In genomic region chr1:197862671-197863070, GRCh38 we compare ENCODE assay signal across 17 cellular contexts. TPM values are rescaled to one million over a fixed set of nuclear protein-coding genes. Genes with fewer than 3 reads are reported as not detected.
DNase-seq lines count a peak whose midpoint lies in the region; ATAC-seq and TF ChIP-seq lines count a peak whose summit lies in the region.
"Had no signal": no experiment of that assay in that cellular context is flagged by ENCODE, and none has a peak within 500 bp of the region (broad histone marks: within the 10 kb centered on the region; RNA-seq: fewer than 3 reads in every experiment).

No MANE protein-coding gene starts in this region.

- CTCF ChIA-PET in SK-N-SH (lab: Yijun Ruan, JAX), result interaction anchor here (0.9 kb wide), 1 partner anchor 244 kb away, joined by 3 read pairs; no protein-coding TSS in a partner anchor

- H2AFZ ChIP-seq in SK-N-SH (ENCODE audit: low read depth) (no peak overlapping the region), OCI-LY3 (ENCODE audit: low read depth, low read length) (no peak overlapping the region)
- H2AFZ ChIP-seq: GM23338 had no signal

- H3K4me3 ChIP-seq in SK-N-SH (ENCODE audit: low read depth in 2 of 2, low read length in 1 of 2), result no peak overlapping the region
- no peak overlapping the region; the same call in 1 of the 2 replicates for H3K4me3 ChIP-seq in OCI-LY3 (ENCODE audit: low read length)
- H3K4me3 ChIP-seq: BLaER1 treated with 17β-estradiol and CSF1 and Interleukin-3, amounts not matched to agents 10 nM and 100 nM; GM12878; GM23338; SK-N-MC had no signal

- ATAC-seq in SK-N-SH treated with all-trans-retinoic acid at 6 μM for 48 hours (peak; percentile 25; the same call in 1 of the 3 replicates), HG03442 (IDR thresholded peaks at IDR 0.05; ENCODE audit: unreplicated experiment) (no peak)
- ATAC-seq: GM12878, GM23338 had no signal

- no peak overlapping the region for H3K9ac ChIP-seq in SK-N-SH
- H3K9ac ChIP-seq in OCI-LY3 (ENCODE audit: low read length), result no peak overlapping the region
- H3K9ac ChIP-seq: BLaER1 treated with 17β-estradiol and CSF1 and Interleukin-3, amounts not matched to agents 10 nM and 100 nM had no signal

- H3K27me3 ChIP-seq in SK-N-SH (ENCODE audit: insufficient read depth) (no peaks in the 10 kb centered on the region), OCI-LY3 (ENCODE audit: low read depth, low read length) (no peaks in the 10 kb centered on the region)
- H3K27me3 ChIP-seq: BLaER1 treated with 17β-estradiol and CSF1 and Interleukin-3, amounts not matched to agents 10 nM and 100 nM had no signal

- H3K9me2 ChIP-seq in SK-N-SH, result no peaks in the 10 kb centered on the region

- DNase-seq in SK-N-SH (no peak), iris pigment epithelial cell (ENCODE audit: low read depth) (peak; percentile 11), NCI-H446 treated with DMSO at 0.1 percent for 48 hours (lab: John Stamatoyannopoulos, UW) (no peak), SK-N-DZ (ENCODE audit: low spot score) (no peak)
- no peak for DNase-seq in activated naive CD4-positive, alpha-beta T cell (lab: John Stamatoyannopoulos, UW)
- DNase-seq: 8988T, NCI-H1092, NCI-H1694, NCI-H510A, OCI-M1 had no signal

- H3K79me2 ChIP-seq in SK-N-SH (ENCODE audit: insufficient read depth) (no peaks in the 10 kb centered on the region), OCI-LY3 (ENCODE audit: low read length) (no peaks in the 10 kb centered on the region)

- no peak for TF ChIP-seq CTCF in SK-N-SH (IDR thresholded peaks at IDR 0.05)
- no peak for TF ChIP-seq CTCF in OCI-LY3 (IDR thresholded peaks at IDR 0.05; ENCODE audit: low read depth, low read length)

- no peaks in the 10 kb centered on the region for H3K9me3 ChIP-seq in SK-N-SH
- H3K9me3 ChIP-seq in OCI-LY3 (ENCODE audit: insufficient read depth, low read length), result no peaks in the 10 kb centered on the region; the same call in 1 of the 2 replicates
- H3K9me3 ChIP-seq: BLaER1 treated with 17β-estradiol and CSF1 and Interleukin-3, amounts not matched to agents 10 nM and 100 nM had no signal

- no peak for TF ChIP-seq RAD21 in SK-N-SH (IDR thresholded peaks at IDR 0.05; ENCODE audit: low read length)

- H3K27ac ChIP-seq in SK-N-SH (ENCODE audit: low read depth in 2 of 2, low read length in 1 of 2) (no peak overlapping the region), OCI-LY3 (ENCODE audit: low read length) (no peak overlapping the region)
- H3K27ac ChIP-seq: BLaER1 treated with 17β-estradiol and CSF1 and Interleukin-3, amounts not matched to agents 10 nM and 100 nM; SK-N-MC had no signal

- no peak for TF ChIP-seq EP300 in SK-N-SH (IDR thresholded peaks at IDR 0.05; ENCODE audit: borderline replicate concordance in 1 of 2, low read depth in 1 of 2, low read length in 1 of 2)

- H3K4me1 ChIP-seq in SK-N-SH (ENCODE audit: control insufficient read depth in 1 of 2, insufficient read depth in 2 of 2, low read depth in 1 of 2, low read length in 1 of 2), result no peaks in the 10 kb centered on the region
- H3K4me1 ChIP-seq in OCI-LY3 (ENCODE audit: low read length), result peaks cover 23% of the 10 kb centered on the region
- H3K4me1 ChIP-seq: BLaER1 treated with 17β-estradiol and CSF1 and Interleukin-3, amounts not matched to agents 10 nM and 100 nM had no signal

- H3K4me2 ChIP-seq in SK-N-SH (no peak overlapping the region), OCI-LY3 (ENCODE audit: low read length) (peak overlapping the region; percentile 32)
- H3K4me2 ChIP-seq: BLaER1 treated with 17β-estradiol and CSF1 and Interleukin-3, amounts not matched to agents 10 nM and 100 nM; GM23338 had no signal

- H4K20me1 ChIP-seq in SK-N-SH (ENCODE audit: insufficient read depth) (no peaks in the 10 kb centered on the region), OCI-LY3 (ENCODE audit: insufficient read depth, low read length) (no peaks in the 10 kb centered on the region)
- H4K20me1 ChIP-seq: BLaER1 treated with 17β-estradiol and CSF1 and Interleukin-3, amounts not matched to agents 10 nM and 100 nM had no signal

- H3K36me3 ChIP-seq in SK-N-SH (replicated peaks in 1 of 2; ENCODE audit: control insufficient read depth in 1 of 2, insufficient read depth in 2 of 2, low read length in 1 of 2), result no peaks in the 10 kb centered on the region
- H3K36me3 ChIP-seq in OCI-LY3 (replicated peaks; ENCODE audit: low read depth, low read length), result no peaks in the 10 kb centered on the region
- H3K36me3 ChIP-seq: BLaER1 treated with 17β-estradiol and CSF1 and Interleukin-3, amounts not matched to agents 10 nM and 100 nM had no signal

- POLR2A ChIA-PET in SK-N-SH (lab: Yijun Ruan, JAX), result no interaction called here

- H3F3A ChIP-seq in SK-N-SH (replicated peaks; ENCODE audit: insufficient read depth), result no peaks in the 10 kb centered on the region

TF ChIP-seq in SK-N-SH treated with all-trans-retinoic acid at 6 μM for 48 hours, 23 proteins besides CTCF, POLR2A, EP300 and RAD21:
- no peak for TF ChIP-seq ISL1 (CRISPR knock-in tag; IDR thresholded peaks at IDR 0.05)
- TF ChIP-seq OSR1 (CRISPR knock-in tag; IDR thresholded peaks at IDR 0.05), result peak; percentile 58; the same call in 1 of the 2 replicates
- no peak for TF ChIP-seq ZNF8 (CRISPR knock-in tag; IDR thresholded peaks at IDR 0.05)
- peak; percentile 13; the same call in 1 of the 2 replicates for TF ChIP-seq TOX (CRISPR knock-in tag; IDR thresholded peaks at IDR 0.05; ENCODE audit: borderline replicate concordance)
- TF ChIP-seq, protein P1, sequence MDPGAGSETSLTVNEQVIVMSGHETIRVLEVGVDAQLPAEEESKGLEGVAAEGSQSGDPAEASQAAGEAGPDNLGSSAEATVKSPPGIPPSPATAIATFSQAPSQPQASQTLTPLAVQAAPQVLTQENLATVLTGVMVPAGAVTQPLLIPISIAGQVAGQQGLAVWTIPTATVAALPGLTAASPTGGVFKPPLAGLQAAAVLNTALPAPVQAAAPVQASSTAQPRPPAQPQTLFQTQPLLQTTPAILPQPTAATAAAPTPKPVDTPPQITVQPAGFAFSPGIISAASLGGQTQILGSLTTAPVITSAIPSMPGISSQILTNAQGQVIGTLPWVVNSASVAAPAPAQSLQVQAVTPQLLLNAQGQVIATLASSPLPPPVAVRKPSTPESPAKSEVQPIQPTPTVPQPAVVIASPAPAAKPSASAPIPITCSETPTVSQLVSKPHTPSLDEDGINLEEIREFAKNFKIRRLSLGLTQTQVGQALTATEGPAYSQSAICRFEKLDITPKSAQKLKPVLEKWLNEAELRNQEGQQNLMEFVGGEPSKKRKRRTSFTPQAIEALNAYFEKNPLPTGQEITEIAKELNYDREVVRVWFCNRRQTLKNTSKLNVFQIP (CRISPR knock-in tag; IDR thresholded peaks at IDR 0.05; ENCODE audit: borderline replicate concordance, low read depth), result no peak
- TF ChIP-seq ESRRG (CRISPR knock-in tag; IDR thresholded peaks at IDR 0.05), result no peak
- no peak for TF ChIP-seq PPARA (CRISPR knock-in tag; IDR thresholded peaks at IDR 0.05; ENCODE audit: borderline replicate concordance)
- peak; percentile 88 for TF ChIP-seq ZC3H10 (CRISPR knock-in tag; IDR thresholded peaks at IDR 0.05)
- no peak for TF ChIP-seq ZFP30 (CRISPR knock-in tag; IDR thresholded peaks at IDR 0.05)
- no peak for TF ChIP-seq RARB (CRISPR knock-in tag; IDR thresholded peaks at IDR 0.05)
- TF ChIP-seq ZNF70 (CRISPR knock-in tag; IDR thresholded peaks at IDR 0.05), result no peak

TF ChIP-seq in SK-N-SH, 30 proteins besides CTCF, POLR2A, EP300 and RAD21:
- TF ChIP-seq NRF1 (IDR thresholded peaks at IDR 0.05; ENCODE audit: low read depth, low read length), result no peak
- no peak for TF ChIP-seq TAF1 (IDR thresholded peaks at IDR 0.05; ENCODE audit: borderline replicate concordance, low read depth, low read length)
- TF ChIP-seq RFX5 (IDR thresholded peaks at IDR 0.05; ENCODE audit: low read length), result no peak
- TF ChIP-seq, protein P2, sequence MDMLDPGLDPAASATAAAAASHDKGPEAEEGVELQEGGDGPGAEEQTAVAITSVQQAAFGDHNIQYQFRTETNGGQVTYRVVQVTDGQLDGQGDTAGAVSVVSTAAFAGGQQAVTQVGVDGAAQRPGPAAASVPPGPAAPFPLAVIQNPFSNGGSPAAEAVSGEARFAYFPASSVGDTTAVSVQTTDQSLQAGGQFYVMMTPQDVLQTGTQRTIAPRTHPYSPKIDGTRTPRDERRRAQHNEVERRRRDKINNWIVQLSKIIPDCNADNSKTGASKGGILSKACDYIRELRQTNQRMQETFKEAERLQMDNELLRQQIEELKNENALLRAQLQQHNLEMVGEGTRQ (IDR thresholded peaks at IDR 0.05; ENCODE audit: borderline replicate concordance, low read depth, low read length), result no peak
TF ChIP-seq in SK-N-SH: peak in this region for 0.

RNA-seq across cellular contexts. Expression of gene C1orf53, which starts 39.8 kb away (rescaled TPM):
- 22.9 and 24.9 TPM in 2 replicates for polyA plus RNA-seq in SK-N-SH (2012; rRNA removed)
- 29.8 and 34.4 TPM in 2 replicates for polyA plus RNA-seq in SK-N-SH (2012; cell fraction: cytosol; rRNA removed)
- polyA plus RNA-seq in SK-N-SH (2012; cell fraction: nucleus; rRNA removed), result 7.0 and 12.2 TPM in 2 replicates
- 1.7 and 3.3 TPM in 2 replicates for polyA plus RNA-seq in SK-N-DZ (2014; cell fraction: cytosol; rRNA removed)
- polyA plus RNA-seq in SK-N-DZ (2014; cell fraction: nucleus; rRNA removed), result 2.7 TPM in 1 of 2 replicates, not detected in the other

RNA-seq across cellular contexts. Expression of gene LHX9, which starts 54.5 kb away (rescaled TPM):
- 7.3 and 8.1 TPM in 2 replicates for polyA plus RNA-seq in SK-N-SH (2012; rRNA removed)
- 4.1 and 5.6 TPM in 2 replicates for polyA plus RNA-seq in SK-N-SH (2012; cell fraction: cytosol; rRNA removed)
- polyA plus RNA-seq in SK-N-SH (2012; cell fraction: nucleus; rRNA removed), result 8.9 and 12.9 TPM in 2 replicates
- 0.13 and 0.46 TPM in 2 replicates for polyA plus RNA-seq in SK-N-DZ (2014; cell fraction: cytosol; rRNA removed)
- 0.27 TPM in 2 replicates for polyA plus RNA-seq in SK-N-DZ (2014; cell fraction: nucleus; rRNA removed)
- polyA plus RNA-seq: GM12878 had no signal
